Comparison of ENCODE assay signal across 28 cellular contexts in genomic region chr9:132833451-132834130, GRCh38. TPM values are rescaled to one million over a fixed set of nuclear protein-coding genes. Genes with fewer than 3 reads are reported as not detected.
DNase-seq lines count a peak whose midpoint lies in the region; ATAC-seq and TF ChIP-seq lines count a peak whose summit lies in the region.
"Had no signal": no experiment of that assay in that cellular context is flagged by ENCODE, and none has a peak within 500 bp of the region (broad histone marks: within the 10 kb centered on the region; RNA-seq: fewer than 3 reads in every experiment).

No MANE protein-coding gene starts in this region.

- in situ Hi-C loops in transverse colon (cut with MboI; ENCODE audit: low pct_ligation_motif_present in 1 of 4, low pct_unique_long_range_greater_than_20kb in 1 of 4, low sequenced_read_pairs in 3 of 4): no loop called here

- no peak overlapping the region for H3K4me3 ChIP-seq in transverse colon
- H3K4me3 ChIP-seq: body of pancreas, heart left ventricle, K562, lung, MG63, thoracic aorta had no signal

- no peak overlapping the region for H3K27ac ChIP-seq in transverse colon
- H3K27ac ChIP-seq: 22Rv1, body of pancreas, epithelial cell of prostate, heart left ventricle, neutrophil, thoracic aorta, WERI-Rb-1 had no signal

- no peak for TF ChIP-seq EP300 in transverse colon (IDR thresholded peaks at IDR 0.05; ENCODE audit: low read depth)

- intact Hi-C loops in transverse colon (cut with DNase I; ENCODE audit: low total_unique reads): no loop called here

- ATAC-seq in GM18517 (IDR thresholded peaks at IDR 0.05; ENCODE audit: unreplicated experiment): no peak
- ATAC-seq: activated T-cell treated with anti-CD3 and anti-CD28 coated beads, Interleukin-2, amount 50 U/mL, for 72 hours; body of pancreas; heart left ventricle; K562; PC-3; stimulated activated naive CD8-positive, alpha-beta T cell treated with anti-CD3 and anti-CD28 coated beads, Interleukin-15, Interleukin-2, amounts not matched to agents 100 U/mL and 50 U/mL, for 24 hours had no signal

- DNase-seq in DMS 273 (lab: John Stamatoyannopoulos, UW; ENCODE audit: unreplicated experiment): peak; percentile 45
- no peak for DNase-seq in DMS 273 treated with DMSO at 0.1 percent for 48 hours (lab: John Stamatoyannopoulos, UW)
- DNase-seq in NCI-H524 treated with DMSO at 0.1 percent for 48 hours (lab: John Stamatoyannopoulos, UW): peak; percentile 59
- peak; percentile 53 for DNase-seq in left kidney (ENCODE audit: low read depth, low spot score)
- DNase-seq in retina: peak; percentile 82
- DNase-seq in HPDE6-E6E7 (ENCODE audit: extremely low spot score): no peak
- no peak for DNase-seq in transverse colon
- DNase-seq: activated naive CD4-positive, alpha-beta T cell; activated T-cell treated with anti-CD3 and anti-CD28 coated beads, Interleukin-2, amount 50 U/mL, for 72 hours; body of pancreas; CD4-positive, alpha-beta T cell; HCEC 1CT; heart left ventricle; MG63; NCI-H1105 treated with DMSO at 0.1 percent for 48 hours; NCI-H2081; NCI-H446 treated with DMSO at 0.1 percent for 48 hours; NK-92 treated with Interleukin-12 subunit alpha and Interleukin-12 subunit beta, amount 100 ng/mL, for 24 hours; stimulated activated naive CD8-positive, alpha-beta T cell treated with anti-CD3 and anti-CD28 coated beads, Interleukin-15, Interleukin-2, amounts not matched to agents 100 U/mL and 50 U/mL, for 24 hours; WERI-Rb-1 had no signal

- H3K36me3 ChIP-seq in transverse colon: no peaks in the 10 kb centered on the region
- H3K36me3 ChIP-seq: heart left ventricle, MG63, neutrophil, thoracic aorta, WERI-Rb-1 had no signal

- no peaks in the 10 kb centered on the region for H3K4me1 ChIP-seq in transverse colon
- H3K4me1 ChIP-seq: body of pancreas, heart left ventricle had no signal

- peaks cover 10% of the 10 kb centered on the region for H3K27me3 ChIP-seq in transverse colon
- H3K27me3 ChIP-seq: body of pancreas, heart left ventricle, MG63, neutrophil had no signal

- TF ChIP-seq POLR2A in transverse colon (IDR thresholded peaks at IDR 0.05): no peak

- no peaks in the 10 kb centered on the region for H3K9me3 ChIP-seq in transverse colon
- H3K9me3 ChIP-seq: body of pancreas, heart left ventricle, MG63, neutrophil, thoracic aorta had no signal

- WGBS in transverse colon (ENCODE audit: low coverage in 1 of 2), 2 donors: 52 to 83% methylated on average over 4 to 24 of the region's 24 CpGs

- no peak for TF ChIP-seq CTCF in transverse colon (IDR thresholded peaks at IDR 0.05)

RNA-seq across cellular contexts. Expression of gene AK8, which starts 44.5 kb away (rescaled TPM):
- total RNA-seq in transverse colon: 1 to 10 TPM in 1 of 4 donors, under 1 TPM in 1, not detected in 2; 0.27 to 1.3 TPM
- total RNA-seq: CD4-positive, alpha-beta T cell; K562 had no signal

RNA-seq across cellular contexts. Expression of gene SPACA9, which starts 45.1 kb away (rescaled TPM):
- total RNA-seq in transverse colon: 1 to 10 TPM in 3 of 4 donors, under 1 TPM in 1; 1.00 to 9.0 (median 1.7) TPM

Comparison
In these comparisons a context has a peak if more than half of its experiments do, and no peak if none do; other contexts are left out.
1. DNase-seq: peak in DMS 273 (single experiment), NCI-H524 treated with DMSO at 0.1 percent for 48 hours (single experiment), left kidney (single experiment) and retina (single experiment); none in DMS 273 treated with DMSO at 0.1 percent for 48 hours (single experiment), HPDE6-E6E7 (single experiment) and transverse colon (single experiment).